23 cellular contexts compared by ENCODE assay signal in genomic region chr4:126081336-126081735, GRCh38.
"Had no signal": no experiment of that assay in that cellular context is flagged by ENCODE, and none has a peak within 500 bp of the region (broad histone marks: within the 10 kb centered on the region; RNA-seq: fewer than 3 reads in every experiment).

No MANE protein-coding gene starts in this region.

- H3K27me3 Mint-ChIP-seq: activated B cell treated with CpG ODN at 0.5 μM for 24 hours; activated CD4-positive, alpha-beta memory T cell treated with anti-CD3 and anti-CD28 coated beads, Interleukin-2, amount 10 ng/mL, durations not matched to agents 7 days and 5 days; activated CD8-positive, alpha-beta memory T cell treated with anti-CD3 and anti-CD28 coated beads, Interleukin-2, amount 10 ng/mL, durations not matched to agents 7 days and 5 days; activated naive CD8-positive, alpha-beta T cell treated with anti-CD3 and anti-CD28 coated beads for 36 hours; activated T-helper 17 cell treated with anti-CD3 and anti-CD28 coated beads, Interleukin-2, amount 50 U/mL, for 72 hours; naive thymus-derived CD4-positive, alpha-beta T cell; type B pancreatic cell had no signal

- H3K9me3 ChIP-seq: heart right ventricle, ovary, psoas muscle, stomach had no signal

- H3K9me3 Mint-ChIP-seq: endodermal cell, type B pancreatic cell had no signal

- H3K4me3 Mint-ChIP-seq: activated B cell treated with CpG ODN at 0.5 μM for 24 hours; activated CD4-positive, alpha-beta memory T cell treated with anti-CD3 and anti-CD28 coated beads, Interleukin-2, amount 10 ng/mL, durations not matched to agents 7 days and 5 days; activated CD8-positive, alpha-beta memory T cell treated with anti-CD3 and anti-CD28 coated beads, Interleukin-2, amount 10 ng/mL, durations not matched to agents 7 days and 5 days; activated naive CD8-positive, alpha-beta T cell treated with anti-CD3 and anti-CD28 coated beads for 36 hours; activated T-helper 17 cell treated with anti-CD3 and anti-CD28 coated beads, Interleukin-2, amount 50 U/mL, for 72 hours; endodermal cell; T-helper 2 cell treated with Interferon-gamma antibody and Interleukin-4, amounts not matched to agents 5 μg/mL and 100 μg/mL, for 36 hours; type B pancreatic cell had no signal

- H3K4me1 ChIP-seq: heart right ventricle, psoas muscle, stomach had no signal

- H3K4me1 Mint-ChIP-seq: activated B cell treated with CpG ODN at 0.5 μM for 24 hours; activated CD4-positive, alpha-beta memory T cell treated with anti-CD3 and anti-CD28 coated beads, Interleukin-2, amount 10 ng/mL, durations not matched to agents 7 days and 5 days; activated CD8-positive, alpha-beta memory T cell treated with anti-CD3 and anti-CD28 coated beads, Interleukin-2, amount 10 ng/mL, durations not matched to agents 7 days and 5 days; activated naive CD8-positive, alpha-beta T cell treated with anti-CD3 and anti-CD28 coated beads for 36 hours; activated T-helper 17 cell treated with anti-CD3 and anti-CD28 coated beads, Interleukin-2, amount 50 U/mL, for 72 hours; endodermal cell had no signal

- H3K27ac Mint-ChIP-seq: activated B cell treated with CpG ODN at 0.5 μM for 24 hours; activated CD4-positive, alpha-beta memory T cell treated with anti-CD3 and anti-CD28 coated beads, Interleukin-2, amount 10 ng/mL, durations not matched to agents 7 days and 5 days; activated CD8-positive, alpha-beta memory T cell treated with anti-CD3 and anti-CD28 coated beads, Interleukin-2, amount 10 ng/mL, durations not matched to agents 7 days and 5 days; activated naive CD8-positive, alpha-beta T cell treated with anti-CD3 and anti-CD28 coated beads for 36 hours; activated T-helper 17 cell treated with anti-CD3 and anti-CD28 coated beads, Interleukin-2, amount 50 U/mL, for 72 hours; endodermal cell; naive thymus-derived CD4-positive, alpha-beta T cell; T-helper 2 cell treated with Interferon-gamma antibody and Interleukin-4, amounts not matched to agents 5 μg/mL and 100 μg/mL, for 36 hours; type B pancreatic cell had no signal

- H3K4me3 ChIP-seq: heart right ventricle, ovary, psoas muscle, skin epidermis, stomach had no signal

- DNase-seq: activated B cell treated with CpG ODN at 0.5 μM for 24 hours; activated CD4-positive, alpha-beta memory T cell treated with anti-CD3 and anti-CD28 coated beads, Interleukin-2, amount 10 ng/mL, durations not matched to agents 7 days and 5 days; activated CD4-positive, alpha-beta T cell treated with anti-CD3 and anti-CD28 coated beads for 48 hours; activated CD8-positive, alpha-beta memory T cell treated with anti-CD3 and anti-CD28 coated beads, Interleukin-2, amount 10 ng/mL, durations not matched to agents 7 days and 5 days; activated naive CD4-positive, alpha-beta T cell; activated naive CD8-positive, alpha-beta T cell treated with anti-CD3 and anti-CD28 coated beads for 36 hours; activated T-cell treated with anti-CD3 and anti-CD28 coated beads, Interleukin-2, amount 50 U/mL, for 1 hour; amygdala; endodermal cell; heart right ventricle; mesenchymal stem cell; naive thymus-derived CD4-positive, alpha-beta T cell; ovary; psoas muscle; right cardiac atrium; stimulated activated CD4-positive, alpha-beta T cell treated with anti-CD3 and anti-CD28 coated beads, Interleukin-15, amount 100 ng/mL, for 24 hours; stimulated activated CD4-positive, alpha-beta T cell treated with anti-CD3 and anti-CD28 coated beads, Interleukin-2, amount 100 ng/mL, for 48 hours; stomach had no signal

- H3K27me3 ChIP-seq: heart right ventricle, ovary, stomach had no signal

- H3K36me3 ChIP-seq: heart right ventricle, ovary, stomach had no signal

- ATAC-seq: activated CD8-positive, alpha-beta memory T cell treated with anti-CD3 and anti-CD28 coated beads, Interleukin-2, amount 10 ng/mL, durations not matched to agents 7 days and 5 days; activated T-helper 17 cell treated with anti-CD3 and anti-CD28 coated beads, Interleukin-2, amount 50 U/mL, for 72 hours; heart right ventricle; naive thymus-derived CD4-positive, alpha-beta T cell; psoas muscle; right cardiac atrium had no signal

- H3K36me3 Mint-ChIP-seq: activated CD8-positive, alpha-beta memory T cell treated with anti-CD3 and anti-CD28 coated beads, Interleukin-2, amount 10 ng/mL, durations not matched to agents 7 days and 5 days; activated naive CD8-positive, alpha-beta T cell treated with anti-CD3 and anti-CD28 coated beads for 36 hours; naive thymus-derived CD4-positive, alpha-beta T cell; type B pancreatic cell had no signal

- H3K27ac ChIP-seq: epithelial cell of prostate, heart right ventricle, ovary, psoas muscle, skin epidermis, stomach had no signal
